24 cellular contexts compared by ENCODE assay signal in genomic region chr18:78896111-78896510, GRCh38.
A peak's percentile ranks its signal among the peaks of the same experiment; 100 is the strongest.
DNase-seq lines count a peak whose midpoint lies in the region; ATAC-seq and TF ChIP-seq lines count a peak whose summit lies in the region.
"Had no signal": no experiment of that assay in that cellular context is flagged by ENCODE, and none has a peak within 500 bp of the region (broad histone marks: within the 10 kb centered on the region; RNA-seq: fewer than 3 reads in every experiment).

No MANE protein-coding gene starts in this region.

- H3K36me3 ChIP-seq in right atrium auricular region (no peaks in the 10 kb centered on the region), esophagus muscularis mucosa (no peaks in the 10 kb centered on the region)
- H3K36me3 ChIP-seq: BE2C; BLaER1 treated with 17β-estradiol and CSF1 and Interleukin-3, amounts not matched to agents 10 nM and 100 nM had no signal

- POLR2A ChIA-PET in RWPE1 (lab: Yijun Ruan, JAX; ENCODE audit: low non-redundant PET): no interaction called here
- POLR2A ChIA-PET in activated CD4-positive, alpha-beta T cell treated with anti-CD3 and anti-CD28 coated beads, Interleukin-2, amount 10 ng/mL, durations not matched to agents 7 days and 5 days (lab: Charles Lee): no interaction called here

- no peaks in the 10 kb centered on the region for H3K4me1 Mint-ChIP-seq in osteocyte (ENCODE audit: unreplicated experiment)
- H3K4me1 Mint-ChIP-seq in activated CD4-positive, alpha-beta T cell treated with anti-CD3 and anti-CD28 coated beads, Interleukin-2, amount 10 ng/mL, durations not matched to agents 7 days and 5 days: no peaks in the 10 kb centered on the region
- H3K4me1 Mint-ChIP-seq: CD14-positive monocyte; CD8-positive, alpha-beta memory T cell had no signal

- H3K4me1 ChIP-seq in right atrium auricular region: no peaks in the 10 kb centered on the region
- H3K4me1 ChIP-seq in esophagus muscularis mucosa: no peaks in the 10 kb centered on the region
- H3K4me1 ChIP-seq: A549; BE2C; BLaER1 treated with 17β-estradiol and CSF1 and Interleukin-3, amounts not matched to agents 10 nM and 100 nM had no signal

- H3K4me3 Mint-ChIP-seq in osteocyte (ENCODE audit: unreplicated experiment): no peak overlapping the region
- H3K4me3 Mint-ChIP-seq in activated CD4-positive, alpha-beta T cell treated with anti-CD3 and anti-CD28 coated beads, Interleukin-2, amount 10 ng/mL, durations not matched to agents 7 days and 5 days: no peak overlapping the region
- H3K4me3 Mint-ChIP-seq: CD14-positive monocyte; CD4-positive, alpha-beta T cell; CD8-positive, alpha-beta memory T cell; H9 had no signal

- intact Hi-C loops in left cardiac atrium (cut with DNase I): no loop called here
- intact Hi-C loops in esophagus muscularis mucosa (cut with DNase I): no loop called here

- no peak for TF ChIP-seq EP300 in esophagus muscularis mucosa (IDR thresholded peaks at IDR 0.05)

- TF ChIP-seq CTCF in right atrium auricular region (IDR thresholded peaks at IDR 0.05): no peak
- TF ChIP-seq CTCF in esophagus muscularis mucosa (IDR thresholded peaks at IDR 0.05): no peak
- TF ChIP-seq CTCF in osteocyte (IDR thresholded peaks at IDR 0.05): no peak
- TF ChIP-seq CTCF in RWPE1 (conservative IDR thresholded peaks at IDR 0.05; ENCODE audit: low read depth): no peak

- DNase-seq in right atrium auricular region (ENCODE audit: low spot score) (peak; percentile 51), left cardiac atrium (no peak), esophagus muscularis mucosa (ENCODE audit: extremely low spot score) (peak; percentile 87), osteocyte (ENCODE audit: extremely low spot score, unreplicated experiment) (peak; percentile 81), RWPE1 (ENCODE audit: low spot score) (no peak)
- no peak for DNase-seq in activated CD4-positive, alpha-beta T cell treated with anti-CD3 and anti-CD28 coated beads, Interleukin-2, amount 10 ng/mL, durations not matched to agents 7 days and 5 days
- DNase-seq: 8988T; ACHN; AML-193; BE2C; CD4-positive, alpha-beta T cell; CD8-positive, alpha-beta memory T cell; DMS 273 treated with DMSO at 0.1 percent for 48 hours; DMS79; EL; GDM1; GM23248; H9 had no signal

- H3K4me3 ChIP-seq in right atrium auricular region (no peak overlapping the region), esophagus muscularis mucosa (no peak overlapping the region)
- H3K4me3 ChIP-seq: A549; BLaER1 treated with 17β-estradiol and CSF1 and Interleukin-3, amounts not matched to agents 10 nM and 100 nM; GM12878; GM23248 had no signal

- H3K27ac ChIP-seq in right atrium auricular region: no peak overlapping the region
- H3K27ac ChIP-seq in esophagus muscularis mucosa (replicated peaks in 1 of 4): no peak overlapping the region
- no peak overlapping the region for H3K27ac ChIP-seq in RWPE1
- H3K27ac ChIP-seq: A549; BLaER1 treated with 17β-estradiol and CSF1 and Interleukin-3, amounts not matched to agents 10 nM and 100 nM; GM23248 had no signal

- H3K9me3 ChIP-seq in right atrium auricular region (no peaks in the 10 kb centered on the region), esophagus muscularis mucosa (peaks cover 0 to 4% (median 0%) of the 10 kb centered on the region in 4 donors)
- H3K9me3 ChIP-seq: A549, BE2C had no signal

- TF ChIP-seq POLR2A in esophagus muscularis mucosa (IDR thresholded peaks at IDR 0.05; ENCODE audit: low read depth): no peak

- ATAC-seq in left cardiac atrium: no peak
- no peak for ATAC-seq in activated CD4-positive, CD25-positive, alpha-beta regulatory T cell treated with anti-CD3 and anti-CD28 coated beads, Interleukin-2, amount 50 U/mL, for 24 hours
- ATAC-seq: A549, GM12878, HCT116 had no signal

- H3K27me3 ChIP-seq in right atrium auricular region (no peaks in the 10 kb centered on the region), esophagus muscularis mucosa (peaks cover 0 to 9% (median 0%) of the 10 kb centered on the region in 4 donors)
- H3K27me3 ChIP-seq: BE2C; BLaER1 treated with 17β-estradiol and CSF1 and Interleukin-3, amounts not matched to agents 10 nM and 100 nM had no signal

- no peaks in the 10 kb centered on the region for H3K27me3 Mint-ChIP-seq in osteocyte (ENCODE audit: unreplicated experiment)
- H3K27me3 Mint-ChIP-seq in activated CD4-positive, alpha-beta T cell treated with anti-CD3 and anti-CD28 coated beads, Interleukin-2, amount 10 ng/mL, durations not matched to agents 7 days and 5 days: no peaks in the 10 kb centered on the region
- H3K27me3 Mint-ChIP-seq: CD4-positive, alpha-beta T cell had no signal

- CTCF ChIA-PET in RWPE1 (lab: Yijun Ruan, JAX): no interaction called here
- CTCF ChIA-PET in activated CD4-positive, alpha-beta T cell treated with anti-CD3 and anti-CD28 coated beads, Interleukin-2, amount 10 ng/mL, durations not matched to agents 7 days and 5 days (lab: Charles Lee): interaction anchor here (1.3 kb wide), 1 partner anchor 12 kb away, joined by 3 read pairs; no protein-coding TSS in a partner anchor

- H3K9me3 Mint-ChIP-seq in osteocyte (ENCODE audit: unreplicated experiment): peaks cover 39% of the 10 kb centered on the region
- H3K9me3 Mint-ChIP-seq in activated CD4-positive, alpha-beta T cell treated with anti-CD3 and anti-CD28 coated beads, Interleukin-2, amount 10 ng/mL, durations not matched to agents 7 days and 5 days: no peaks in the 10 kb centered on the region
- H3K9me3 Mint-ChIP-seq: CD4-positive, alpha-beta T cell had no signal

- WGBS in esophagus muscularis mucosa: 87% methylated on average over 18 of the region's 20 CpGs

- no peak overlapping the region for H3K27ac Mint-ChIP-seq in osteocyte (ENCODE audit: unreplicated experiment)
- no peak overlapping the region for H3K27ac Mint-ChIP-seq in activated CD4-positive, alpha-beta T cell treated with anti-CD3 and anti-CD28 coated beads, Interleukin-2, amount 10 ng/mL, durations not matched to agents 7 days and 5 days
- H3K27ac Mint-ChIP-seq: CD14-positive monocyte; CD4-positive, alpha-beta T cell; CD8-positive, alpha-beta memory T cell; H9 had no signal

- no peaks in the 10 kb centered on the region for H3K36me3 Mint-ChIP-seq in osteocyte (ENCODE audit: unreplicated experiment)
- no peaks in the 10 kb centered on the region for H3K36me3 Mint-ChIP-seq in activated CD4-positive, alpha-beta T cell treated with anti-CD3 and anti-CD28 coated beads, Interleukin-2, amount 10 ng/mL, durations not matched to agents 7 days and 5 days (ENCODE audit: low read depth)
- H3K36me3 Mint-ChIP-seq: CD14-positive monocyte; CD8-positive, alpha-beta memory T cell had no signal

Comparison
In these comparisons a context has a peak if more than half of its experiments do, and no peak if none do; other contexts are left out.
1. DNase-seq: peak in right atrium auricular region (single experiment), esophagus muscularis mucosa (single experiment) and osteocyte (single experiment); none in left cardiac atrium (single experiment), RWPE1 (single experiment) and activated CD4-positive, alpha-beta T cell treated with anti-CD3 and anti-CD28 coated beads, Interleukin-2, amount 10 ng/mL, durations not matched to agents 7 days and 5 days (single experiment).